Comparison of ENCODE assay signal across 13 cellular contexts in genomic region chr14:51431033-51431709, GRCh38.
DNase-seq lines count a peak whose midpoint lies in the region; ATAC-seq, FAIRE-seq and TF ChIP-seq lines count a peak whose summit lies in the region.
"Had no signal": no experiment of that assay in that cellular context is flagged by ENCODE, and none has a peak within 500 bp of the region (broad histone marks: within the 10 kb centered on the region; RNA-seq: fewer than 3 reads in every experiment).

No MANE protein-coding gene starts in this region.

- H3K36me3 ChIP-seq in DOHH2 (ENCODE audit: control insufficient read depth, low read length) (no peaks in the 10 kb centered on the region), endothelial cell of umbilical vein (ENCODE audit: control insufficient read depth in 2 of 2, extremely low read depth in 1 of 2, insufficient read depth in 2 of 2, low read length in 2 of 2) (no peaks in the 10 kb centered on the region)

- H3K9me3 Mint-ChIP-seq in WTC11, result no peaks in the 10 kb centered on the region
- H3K9me3 Mint-ChIP-seq in activated naive CD8-positive, alpha-beta T cell treated with anti-CD3 and anti-CD28 coated beads for 36 hours, result no peaks in the 10 kb centered on the region
- H3K9me3 Mint-ChIP-seq in CD14-positive monocyte, result peaks cover 0 to 1% (median 0%) of the 10 kb centered on the region in 7 donors

- POLR2A ChIA-PET in endothelial cell of umbilical vein (lab: Charles Lee) (no interaction called here), WTC11 (lab: Charles Lee) (no interaction called here)

- H3K4me1 Mint-ChIP-seq in WTC11, result peaks cover 16% of the 10 kb centered on the region
- H3K4me1 Mint-ChIP-seq in activated naive CD8-positive, alpha-beta T cell treated with anti-CD3 and anti-CD28 coated beads for 36 hours, result no peaks in the 10 kb centered on the region
- no peaks in the 10 kb centered on the region for H3K4me1 Mint-ChIP-seq in CD14-positive monocyte

- peak overlapping the region; percentile 21 for H2AFZ ChIP-seq in endothelial cell of umbilical vein (ENCODE audit: low read depth, low read length)

- H3K27ac Mint-ChIP-seq in WTC11 (no peak overlapping the region), CD14-positive monocyte (no peak overlapping the region)
- no peak overlapping the region for H3K27ac Mint-ChIP-seq in activated naive CD8-positive, alpha-beta T cell treated with anti-CD3 and anti-CD28 coated beads for 36 hours
- H3K27ac Mint-ChIP-seq: naive B cell had no signal

- ATAC-seq in GM19452 (IDR thresholded peaks at IDR 0.05; ENCODE audit: unreplicated experiment), result peak; percentile 58
- ATAC-seq in HG03097 (IDR thresholded peaks at IDR 0.05; ENCODE audit: low FRiP score, unreplicated experiment), result peak; percentile 60
- no peak for ATAC-seq in WTC11
- ATAC-seq: HCT116 had no signal

- peak overlapping the region; percentile 15 for H3K4me3 ChIP-seq in DOHH2 (ENCODE audit: low read length)
- no peak overlapping the region for H3K4me3 ChIP-seq in endothelial cell of umbilical vein (replicated peaks in 1 of 3; ENCODE audit: insufficient read depth in 1 of 3, low read depth in 1 of 3, low read length in 3 of 3)

- H3K9me1 ChIP-seq in endothelial cell of umbilical vein (replicated peaks; ENCODE audit: control insufficient read depth, extremely low read depth, insufficient read depth, low read length), result no peaks in the 10 kb centered on the region

- no peak for FAIRE-seq in endothelial cell of umbilical vein (lab: Jason Lieb, UNC)

- H3K4me2 ChIP-seq in DOHH2 (ENCODE audit: low read length), result peak overlapping the region; percentile 40
- peak overlapping the region; percentile 8 for H3K4me2 ChIP-seq in endothelial cell of umbilical vein (ENCODE audit: insufficient read depth, low read length)

- H3K4me3 Mint-ChIP-seq in WTC11 (no peak overlapping the region), CD14-positive monocyte (no peak overlapping the region)
- H3K4me3 Mint-ChIP-seq in activated naive CD8-positive, alpha-beta T cell treated with anti-CD3 and anti-CD28 coated beads for 36 hours, result no peak overlapping the region
- H3K4me3 Mint-ChIP-seq: naive B cell had no signal

- dilution Hi-C loops in endothelial cell of umbilical vein (cut with MboI; ENCODE audit: extremely low pct_ligation_motif_present, low sequenced_read_pairs), result no loop called here

- CTCF ChIA-PET in endothelial cell of umbilical vein (lab: Charles Lee) (interaction anchor here (1.7 kb wide), 1 partner anchor 9 kb away, joined by 4 read pairs; no protein-coding TSS in a partner anchor), WTC11 (lab: Charles Lee) (no interaction called here)

- H3K79me2 ChIP-seq in DOHH2 (ENCODE audit: control insufficient read depth, low read length), result no peaks in the 10 kb centered on the region
- no peaks in the 10 kb centered on the region for H3K79me2 ChIP-seq in endothelial cell of umbilical vein (ENCODE audit: control insufficient read depth, insufficient read depth, low read length)

- DNase-seq in endothelial cell of umbilical vein (ENCODE audit: low read depth, low spot score), result peak; percentile 31
- no peak for DNase-seq in WTC11 (ENCODE audit: low spot score)
- no peak for DNase-seq in activated naive CD8-positive, alpha-beta T cell treated with anti-CD3 and anti-CD28 coated beads for 36 hours
- no peak for DNase-seq in CD14-positive monocyte (ENCODE audit: low spot score)
- no peak for DNase-seq in activated CD4-positive, alpha-beta T cell treated with anti-CD3 and anti-CD28 coated beads for 4 hours
- DNase-seq: activated CD4-positive, CD25-positive, alpha-beta regulatory T cell treated with anti-CD3 and anti-CD28 coated beads, Interleukin-2, amount 50 U/mL, for 72 hours; activated naive CD4-positive, alpha-beta T cell treated with Interleukin-2 at 50 U/mL for 16 hours; naive B cell; NCI-H2227 treated with DMSO at 0.1 percent for 48 hours had no signal

- H3K27me3 Mint-ChIP-seq in WTC11 (ENCODE audit: low read depth) (peaks cover 5% of the 10 kb centered on the region; the same call in 1 of the 2 replicates), CD14-positive monocyte (ENCODE audit: low read depth in 3 of 3) (peaks cover 0 to 1% (median 0%) of the 10 kb centered on the region in 3 donors)
- peaks cover 39% of the 10 kb centered on the region for H3K27me3 Mint-ChIP-seq in activated naive CD8-positive, alpha-beta T cell treated with anti-CD3 and anti-CD28 coated beads for 36 hours

- no peaks in the 10 kb centered on the region for H3K9me2 ChIP-seq in DOHH2 (replicated peaks; ENCODE audit: control insufficient read depth, low read length)

- no peak for TF ChIP-seq CTCF in DOHH2 (IDR thresholded peaks at IDR 0.05; ENCODE audit: low read depth, low read length, poor library complexity, severe bottlenecking)
- TF ChIP-seq CTCF in endothelial cell of umbilical vein (IDR thresholded peaks at IDR 0.05; ENCODE audit: extremely low read depth in 1 of 2, insufficient read depth in 1 of 2, low read depth in 1 of 2, low read length in 2 of 2), result no peak
- TF ChIP-seq CTCF in WTC11 (IDR thresholded peaks at IDR 0.05), result no peak
- TF ChIP-seq CTCF in CD14-positive monocyte (IDR thresholded peaks at IDR 0.05), result no peak

- H3K27ac ChIP-seq in DOHH2 (ENCODE audit: low read depth, low read length), result peak overlapping the region; percentile 52
- no peak overlapping the region for H3K27ac ChIP-seq in endothelial cell of umbilical vein (ENCODE audit: insufficient read depth, low read depth, low read length)

- H3F3A ChIP-seq in DOHH2 (ENCODE audit: control insufficient read depth, insufficient read depth), result peaks cover 5% of the 10 kb centered on the region; the same call in 1 of the 2 replicates

- H3K9me3 ChIP-seq in DOHH2 (ENCODE audit: control insufficient read depth, insufficient read depth, low read length), result no peaks in the 10 kb centered on the region
- H3K9me3 ChIP-seq in endothelial cell of umbilical vein (replicated peaks; ENCODE audit: control insufficient read depth, insufficient read depth, low read length), result no peaks in the 10 kb centered on the region

- H3K36me3 Mint-ChIP-seq in WTC11 (no peaks in the 10 kb centered on the region), CD14-positive monocyte (no peaks in the 10 kb centered on the region)
- no peaks in the 10 kb centered on the region for H3K36me3 Mint-ChIP-seq in activated naive CD8-positive, alpha-beta T cell treated with anti-CD3 and anti-CD28 coated beads for 36 hours
- H3K36me3 Mint-ChIP-seq: naive B cell had no signal

- intact Hi-C loops in endothelial cell of umbilical vein (cut with micrococcal nuclease), result no loop called here
- intact Hi-C loops in CD14-positive monocyte (cut with micrococcal nuclease), result no loop called here

- no peaks in the 10 kb centered on the region for H4K20me1 ChIP-seq in DOHH2 (ENCODE audit: control insufficient read depth, insufficient read depth, low read depth, low read length)
- H4K20me1 ChIP-seq in endothelial cell of umbilical vein (replicated peaks; ENCODE audit: control insufficient read depth, extremely low read depth, insufficient read depth, low read length), result no peaks in the 10 kb centered on the region

- peaks cover 47% of the 10 kb centered on the region for H3K4me1 ChIP-seq in DOHH2 (ENCODE audit: control insufficient read depth, low read length)
- H3K4me1 ChIP-seq in endothelial cell of umbilical vein (ENCODE audit: control insufficient read depth, extremely low read depth, insufficient read depth, low read length), result peaks cover 9% of the 10 kb centered on the region

- H3K27me3 ChIP-seq in DOHH2 (ENCODE audit: control insufficient read depth, low read length), result no peaks in the 10 kb centered on the region
- H3K27me3 ChIP-seq in endothelial cell of umbilical vein (ENCODE audit: control insufficient read depth in 2 of 2, insufficient read depth in 2 of 2, low read length in 2 of 2), result no peaks in the 10 kb centered on the region

- H3K9ac ChIP-seq in endothelial cell of umbilical vein (replicated peaks; ENCODE audit: extremely low read depth, insufficient read depth, low read length), result no peak overlapping the region

- TF ChIP-seq POLR2A in endothelial cell of umbilical vein (IDR thresholded peaks at IDR 0.05; ENCODE audit: low read depth, low read length), result no peak

- no TSS peak for BruUV-seq in endothelial cell of umbilical vein (replicated peaks; lab: Mats Ljungman, UMichigan)

TF ChIP-seq in endothelial cell of umbilical vein, 7 proteins besides CTCF, POLR2A, EP300 and RAD21:
- no peak for TF ChIP-seq MAX (IDR thresholded peaks at IDR 0.05; ENCODE audit: insufficient read depth, insufficient read length)
- TF ChIP-seq JUN (IDR thresholded peaks at IDR 0.05; ENCODE audit: borderline replicate concordance, insufficient read depth, insufficient read length, low read depth), result no peak
- no peak for TF ChIP-seq POLR2AphosphoS5 (IDR thresholded peaks at IDR 0.05; ENCODE audit: insufficient read depth, low read depth, low read length)
- TF ChIP-seq EZH2 (IDR thresholded peaks at IDR 0.05; ENCODE audit: borderline replicate concordance, low read depth, low read length, severe bottlenecking), result no peak
- TF ChIP-seq MYC (IDR thresholded peaks at IDR 0.05; ENCODE audit: low read depth, low read length), result no peak
- no peak for TF ChIP-seq GATA2 (IDR thresholded peaks at IDR 0.05; ENCODE audit: insufficient read depth, insufficient read length, low read depth, low read length)
- no peak for TF ChIP-seq FOS (IDR thresholded peaks at IDR 0.05; ENCODE audit: borderline replicate concordance, insufficient read depth, low read length)

TF ChIP-seq in WTC11, 78 proteins besides CTCF, POLR2A, EP300 and RAD21 (continues in another document):
- no peak for TF ChIP-seq TP53 (CRISPR knock-in tag; IDR thresholded peaks at IDR 0.05)
- TF ChIP-seq EMX1 (CRISPR knock-in tag; IDR thresholded peaks at IDR 0.05), result no peak
